10 cellular contexts compared by ENCODE assay signal in genomic region chr1:18556364-18556763, GRCh38.
DNase-seq lines count a peak whose midpoint lies in the region; ATAC-seq and TF ChIP-seq lines count a peak whose summit lies in the region.
"Had no signal": no experiment of that assay in that cellular context is flagged by ENCODE, and none has a peak within 500 bp of the region (broad histone marks: within the 10 kb centered on the region; RNA-seq: fewer than 3 reads in every experiment).

No MANE protein-coding gene starts in this region.

- 57% methylated on average over 4 of the region's 4 CpGs for WGBS in liver

- DNase-seq in DMS114 treated with DMSO at 0.1 percent for 48 hours (lab: John Stamatoyannopoulos, UW; ENCODE audit: unreplicated experiment) (peak; percentile 42), HFF-Myc (ENCODE audit: extremely low read depth, low read depth) (no peak), WERI-Rb-1 (no peak)
- no peak for DNase-seq in activated CD4-positive, alpha-beta T cell treated with anti-CD3 and anti-CD28 coated beads for 4 hours
- DNase-seq: Peyer's patch had no signal

- TF ChIP-seq RAD21 in liver (IDR thresholded peaks at IDR 0.05): peak in 1 of 2 donors; percentile 40

- no peak overlapping the region for H3K27ac ChIP-seq in WERI-Rb-1
- H3K27ac ChIP-seq in liver (ENCODE audit: low read depth in 1 of 2, low read length in 2 of 2): no peak overlapping the region
- H3K27ac ChIP-seq: Peyer's patch, thoracic aorta had no signal

- no peaks in the 10 kb centered on the region for H3K27me3 ChIP-seq in WERI-Rb-1 (ENCODE audit: insufficient read depth, low read depth, severe bottlenecking)
- H3K27me3 ChIP-seq in liver (ENCODE audit: control insufficient read depth in 4 of 4, insufficient read depth in 4 of 4, low read length in 3 of 4): peaks cover 0 to 11% (median 4%) of the 10 kb centered on the region in 4 donors

- H3K4me3 ChIP-seq in HFF-Myc (replicated peaks; ENCODE audit: low read depth, low read length): no peak overlapping the region
- no peak overlapping the region for H3K4me3 ChIP-seq in WERI-Rb-1 (ENCODE audit: low read depth, low read length)
- no peak overlapping the region for H3K4me3 ChIP-seq in liver (ENCODE audit: low read depth in 1 of 3, low read length in 3 of 3)
- H3K4me3 ChIP-seq: Peyer's patch, thoracic aorta had no signal

- no peaks in the 10 kb centered on the region for H3K4me1 ChIP-seq in liver (ENCODE audit: control insufficient read depth in 4 of 4, insufficient read depth in 4 of 4, low read length in 3 of 4)

- TF ChIP-seq CTCF in HFF-Myc (IDR thresholded peaks at IDR 0.05; ENCODE audit: low read depth, low read length, missing control alignments): peak; percentile 41
- peak; percentile 40; the same call in 1 of the 2 replicates for TF ChIP-seq CTCF in WERI-Rb-1 (IDR thresholded peaks at IDR 0.05; ENCODE audit: low read depth, low read length)
- peak; percentile 31 for TF ChIP-seq CTCF in liver (IDR thresholded peaks at IDR 0.05; ENCODE audit: low read depth, low read length, missing input control)

- no peak overlapping the region for H3K9ac ChIP-seq in liver (ENCODE audit: low read depth in 1 of 2, low read length in 2 of 2)

- H3K9me3 ChIP-seq in WERI-Rb-1 (ENCODE audit: severe bottlenecking): no peaks in the 10 kb centered on the region
- no peaks in the 10 kb centered on the region for H3K9me3 ChIP-seq in liver (ENCODE audit: control insufficient read depth in 4 of 4, low read length in 3 of 4)
- H3K9me3 ChIP-seq: Peyer's patch, thoracic aorta had no signal

- ATAC-seq in HG02938 (IDR thresholded peaks at IDR 0.05; ENCODE audit: unreplicated experiment): no peak
- no peak for ATAC-seq in HG02642 (IDR thresholded peaks at IDR 0.05; ENCODE audit: poor library complexity, unreplicated experiment)
- no peak for ATAC-seq in HG02884 (IDR thresholded peaks at IDR 0.05; ENCODE audit: unreplicated experiment)

- H3K36me3 ChIP-seq in WERI-Rb-1 (no peaks in the 10 kb centered on the region), liver (ENCODE audit: control insufficient read depth in 4 of 4, insufficient read depth in 3 of 4, low read depth in 1 of 4, low read length in 3 of 4) (no peaks in the 10 kb centered on the region)
- H3K36me3 ChIP-seq: Peyer's patch, thoracic aorta had no signal

TF ChIP-seq in liver, 16 proteins besides CTCF, POLR2A, EP300 and RAD21:
- TF ChIP-seq HNF4A (conservative IDR thresholded peaks at IDR 0.05) (no peak), JUND (IDR thresholded peaks at IDR 0.05) (no peak), MAX (IDR thresholded peaks at IDR 0.05) (no peak), REST (IDR thresholded peaks at IDR 0.05) (no peak), EGR1 (IDR thresholded peaks at IDR 0.05; ENCODE audit: low read depth in 2 of 2) (no peak), YY1 (IDR thresholded peaks at IDR 0.05) (no peak), FOXA2 (IDR thresholded peaks at IDR 0.05) (no peak), ATF3 (IDR thresholded peaks at IDR 0.05) (no peak), ZBTB33 (IDR thresholded peaks at IDR 0.05) (no peak), RXRA (IDR thresholded peaks at IDR 0.05) (no peak), NR2F2 (IDR thresholded peaks at IDR 0.05) (no peak)
